ENCODE assay signal across 19 cellular contexts in genomic region chr10:62754963-62755362, GRCh38.
"Had no signal": no experiment of that assay in that cellular context is flagged by ENCODE, and none has a peak within 500 bp of the region (broad histone marks: within the 10 kb centered on the region; RNA-seq: fewer than 3 reads in every experiment).

No MANE protein-coding gene starts in this region.

- H3K27ac Mint-ChIP-seq: activated CD8-positive, alpha-beta memory T cell treated with anti-CD3 and anti-CD28 coated beads, Interleukin-2, amount 10 ng/mL, durations not matched to agents 7 days and 5 days; activated naive CD8-positive, alpha-beta T cell treated with anti-CD3 and anti-CD28 coated beads, Interleukin-2, amount 10 ng/mL, durations not matched to agents 7 days and 5 days; progenitor cell of endocrine pancreas had no signal

- H3K36me3 Mint-ChIP-seq: activated CD4-positive, alpha-beta memory T cell treated with anti-CD3 and anti-CD28 coated beads for 36 hours; activated CD8-positive, alpha-beta memory T cell treated with anti-CD3 and anti-CD28 coated beads, Interleukin-2, amount 10 ng/mL, durations not matched to agents 7 days and 5 days; naive B cell had no signal

- H3K4me3 Mint-ChIP-seq: activated CD4-positive, alpha-beta memory T cell treated with anti-CD3 and anti-CD28 coated beads for 36 hours; activated CD8-positive, alpha-beta memory T cell treated with anti-CD3 and anti-CD28 coated beads, Interleukin-2, amount 10 ng/mL, durations not matched to agents 7 days and 5 days had no signal

- H3K9me3 Mint-ChIP-seq: activated CD4-positive, alpha-beta memory T cell treated with anti-CD3 and anti-CD28 coated beads for 36 hours had no signal

- H3K27me3 Mint-ChIP-seq: activated CD4-positive, alpha-beta memory T cell treated with anti-CD3 and anti-CD28 coated beads for 36 hours; progenitor cell of endocrine pancreas had no signal

- DNase-seq: activated CD4-positive, alpha-beta memory T cell treated with anti-CD3 and anti-CD28 coated beads for 36 hours; activated CD4-positive, alpha-beta T cell treated with anti-CD3 and anti-CD28 coated beads for 1 hour; activated CD8-positive, alpha-beta memory T cell treated with anti-CD3 and anti-CD28 coated beads, Interleukin-2, amount 10 ng/mL, durations not matched to agents 7 days and 5 days; activated effector memory CD4-positive, alpha-beta T cell treated with anti-CD3 and anti-CD28 coated beads, Interleukin-2, amount 50 U/mL, for 16 hours; activated naive CD8-positive, alpha-beta T cell treated with anti-CD3 and anti-CD28 coated beads, Interleukin-2, amount 10 ng/mL, durations not matched to agents 7 days and 5 days; activated T-cell treated with anti-CD3 and anti-CD28 coated beads for 4 hours; amygdala; effector memory CD4-positive, alpha-beta T cell; glutamatergic neuron; kidney glomerular epithelial cell; left lung; naive B cell; stimulated activated CD4-positive, alpha-beta T cell treated with anti-CD3 and anti-CD28 coated beads, Interleukin-4, amount 100 ng/mL, for 24 hours; substantia nigra; T-helper 9 cell; thyroid gland; upper lobe of right lung had no signal

- ATAC-seq: activated CD8-positive, alpha-beta memory T cell treated with anti-CD3 and anti-CD28 coated beads, Interleukin-2, amount 10 ng/mL, durations not matched to agents 7 days and 5 days; left lung; SK-N-SH treated with all-trans-retinoic acid at 6 μM for 48 hours; upper lobe of right lung had no signal
